Comparison of ENCODE assay signal across 1 cellular context in genomic region chr12:57746025-57746424, GRCh38.
TF ChIP-seq lines count a peak whose summit lies in the region.

No MANE protein-coding gene starts in this region.

TF ChIP-seq in WTC11, 78 proteins besides CTCF, POLR2A, EP300 and RAD21 (continued from another document):
- no peak for TF ChIP-seq PRDM15 (CRISPR knock-in tag; IDR thresholded peaks at IDR 0.05)
- TF ChIP-seq E2F4 (CRISPR knock-in tag; IDR thresholded peaks at IDR 0.05; ENCODE audit: borderline replicate concordance, low read depth): no peak
- no peak for TF ChIP-seq SMAD3 (CRISPR knock-in tag; IDR thresholded peaks at IDR 0.05; ENCODE audit: borderline replicate concordance)
- no peak for TF ChIP-seq AFF4 (CRISPR knock-in tag; IDR thresholded peaks at IDR 0.05; ENCODE audit: borderline replicate concordance)
- TF ChIP-seq HMGXB4 (CRISPR knock-in tag; IDR thresholded peaks at IDR 0.05): no peak
- no peak for TF ChIP-seq JUN (CRISPR knock-in tag; IDR thresholded peaks at IDR 0.05)
- TF ChIP-seq JAZF1 (CRISPR knock-in tag; IDR thresholded peaks at IDR 0.05): no peak
- TF ChIP-seq TEAD4 (CRISPR knock-in tag; IDR thresholded peaks at IDR 0.05): no peak
- TF ChIP-seq ZNF219 (CRISPR knock-in tag; IDR thresholded peaks at IDR 0.05; ENCODE audit: borderline replicate concordance): no peak
- no peak for TF ChIP-seq AR (CRISPR knock-in tag; IDR thresholded peaks at IDR 0.05)
- no peak for TF ChIP-seq SOX15 (CRISPR knock-in tag; IDR thresholded peaks at IDR 0.05)
- no peak for TF ChIP-seq ZNF232 (CRISPR knock-in tag; IDR thresholded peaks at IDR 0.05)
- TF ChIP-seq ZNF138 (CRISPR knock-in tag; conservative IDR thresholded peaks at IDR 0.05): no peak
- no peak for TF ChIP-seq CBFB (CRISPR knock-in tag; IDR thresholded peaks at IDR 0.05; ENCODE audit: low read depth)
- no peak for TF ChIP-seq ZBTB21 (CRISPR knock-in tag; IDR thresholded peaks at IDR 0.05; ENCODE audit: borderline replicate concordance)
- TF ChIP-seq ZNF423 (CRISPR knock-in tag; IDR thresholded peaks at IDR 0.05): no peak
- no peak for TF ChIP-seq KAT7 (CRISPR knock-in tag; IDR thresholded peaks at IDR 0.05; ENCODE audit: borderline replicate concordance)
TF ChIP-seq in WTC11: peak in this region for 0.
